23 cellular contexts compared by ENCODE assay signal in the genomic region with DNA sequence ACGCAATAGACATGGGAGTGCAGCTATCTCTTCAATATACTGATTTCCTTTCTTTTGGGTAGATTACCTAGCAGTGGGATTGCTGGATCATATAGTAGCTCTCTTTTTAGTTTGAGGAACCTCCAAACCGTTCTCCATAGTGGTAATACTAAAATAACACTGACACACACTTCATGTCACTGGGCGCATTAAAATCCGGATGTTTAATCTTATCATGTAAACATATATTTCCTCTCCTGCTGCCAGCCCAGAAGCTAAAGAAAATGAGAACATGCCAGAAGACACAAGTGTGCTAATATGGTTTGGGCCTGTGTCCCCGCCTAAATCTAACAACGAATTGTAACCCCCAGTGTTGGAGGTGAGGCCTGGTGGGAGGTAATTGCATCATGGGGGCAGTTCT. TPM values are rescaled to one million over a fixed set of nuclear protein-coding genes. Genes with fewer than 3 reads are reported as not detected.
"Had no signal": no experiment of that assay in that cellular context is flagged by ENCODE, and none has a peak within 500 bp of the region (broad histone marks: within the 10 kb centered on the region; RNA-seq: fewer than 3 reads in every experiment).

No MANE protein-coding gene starts in this region.

- H3K36me3 ChIP-seq: brain microvascular endothelial cell, colonic mucosa, thoracic aorta, upper lobe of left lung had no signal

- ATAC-seq: activated T-cell treated with anti-CD3 and anti-CD28 coated beads, Interleukin-2, amount 50 U/mL, for 72 hours; sciatic nerve; stimulated activated effector memory CD8-positive, alpha-beta T cell treated with anti-CD3 and anti-CD28 coated beads, Interleukin-12 subunit alpha, Interleukin-12 subunit beta, amount 100 ng/mL, for 72 hours had no signal

- H3K9me3 ChIP-seq: colonic mucosa, thoracic aorta, upper lobe of left lung had no signal

- H3K4me3 ChIP-seq: colonic mucosa, lung, thoracic aorta, upper lobe of left lung had no signal

- H3K4me1 ChIP-seq: colonic mucosa, upper lobe of left lung had no signal

- H3K27me3 ChIP-seq: brain microvascular endothelial cell, colonic mucosa, upper lobe of left lung had no signal

- H3K27ac ChIP-seq: brain microvascular endothelial cell, colonic mucosa, thoracic aorta, upper lobe of left lung had no signal

- DNase-seq: activated CD4-positive, alpha-beta T cell treated with anti-CD3 and anti-CD28 coated beads, Interleukin-2, amount 50 U/mL, for 1 hour; activated CD4-positive, CD25-positive, alpha-beta regulatory T cell treated with anti-CD3 and anti-CD28 coated beads, Interleukin-2, amount 50 U/mL, for 72 hours; activated CD8-positive, alpha-beta memory T cell treated with anti-CD3 and anti-CD28 coated beads for 24 hours; activated CD8-positive, alpha-beta memory T cell treated with anti-CD3 and anti-CD28 coated beads, Interleukin-2, amount 50 U/mL, for 48 hours; activated effector memory CD4-positive, alpha-beta T cell treated with anti-CD3 and anti-CD28 coated beads, Interleukin-2, amount 50 U/mL, for 16 hours; activated naive CD4-positive, alpha-beta T cell treated with anti-CD3 and anti-CD28 coated beads, Interleukin-2, amount 50 U/mL, for 16 hours; activated T-cell treated with anti-CD3 and anti-CD28 coated beads, Interleukin-2, amount 50 U/mL, for 72 hours; aorta; brain microvascular endothelial cell; central memory CD4-positive, alpha-beta T cell; colonic mucosa; endodermal cell; head of caudate nucleus; nephron progenitor cell; nucleus accumbens; stimulated activated CD4-positive, alpha-beta T cell treated with anti-CD3 and anti-CD28 coated beads, Interleukin-4, amount 100 ng/mL, for 24 hours; upper lobe of left lung had no signal

RNA-seq across cellular contexts. Expression of gene KCNMB2, which starts 23.6 kb away (rescaled TPM):
- polyA plus RNA-seq: aorta, fibroblast of lung, keratinocyte had no signal
